17 cellular contexts compared by ENCODE assay signal in the genomic region with DNA sequence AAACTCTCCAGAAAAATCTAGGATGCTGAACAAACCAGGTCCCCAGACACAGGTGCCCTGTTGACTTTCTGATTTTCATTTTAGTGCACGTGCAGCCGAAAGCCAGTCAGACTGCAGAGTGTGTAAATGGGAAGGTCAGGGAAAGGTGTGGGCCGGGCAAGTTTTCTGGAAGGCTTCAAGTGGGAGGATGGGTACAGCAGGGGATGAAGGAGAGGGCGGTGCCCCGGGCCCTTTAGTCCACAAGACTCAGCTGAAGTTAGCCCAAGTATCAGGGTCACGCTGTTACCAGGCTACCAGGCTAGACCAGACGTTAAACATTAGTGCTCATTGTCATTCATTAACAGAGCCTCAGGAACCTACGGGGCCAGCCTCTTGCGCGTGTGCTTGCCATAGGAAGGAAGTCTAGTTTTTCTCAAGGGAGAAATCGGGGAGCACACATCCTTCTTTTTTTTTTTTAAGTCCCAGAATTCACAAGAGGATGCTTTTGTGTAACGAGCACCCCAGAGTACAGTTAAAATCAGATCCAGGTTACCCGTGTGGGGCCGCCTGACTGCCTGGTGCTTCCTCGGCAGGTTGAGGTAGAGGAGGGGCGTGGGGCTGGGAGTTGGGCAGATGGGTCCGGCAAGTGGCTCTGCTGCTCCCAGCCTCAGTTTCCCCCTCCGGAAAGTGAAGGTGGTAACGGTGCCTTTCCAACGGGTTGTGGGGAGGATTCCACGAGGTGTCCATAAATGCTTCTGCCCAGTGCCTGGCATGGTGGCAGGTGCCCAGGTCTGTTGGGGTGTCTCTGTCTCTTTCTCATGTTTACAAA. TPM values are rescaled to one million over a fixed set of nuclear protein-coding genes. Genes with fewer than 3 reads are reported as not detected.
DNase-seq lines count a peak whose midpoint lies in the region; ATAC-seq and TF ChIP-seq lines count a peak whose summit lies in the region.
"Had no signal": no experiment of that assay in that cellular context is flagged by ENCODE, and none has a peak within 500 bp of the region (broad histone marks: within the 10 kb centered on the region; RNA-seq: fewer than 3 reads in every experiment).

No MANE protein-coding gene starts in this region.

- H3K27ac ChIP-seq in mucosa of rectum (ENCODE audit: low read depth in 2 of 2, low read length in 2 of 2) (peak overlapping the region; percentile 58 to 59), OCI-LY7 (ENCODE audit: low read depth, low read length, poor library complexity, severe bottlenecking) (no peak overlapping the region)
- H3K27ac ChIP-seq: parathyroid adenoma had no signal

- in situ Hi-C loops in ACHN (cut with HindIII; ENCODE audit: low pct_ligation_motif_present, low pct_unique_long_range_greater_than_20kb, low sequenced_read_pairs): no loop called here

- TF ChIP-seq CTCF in epithelial cell of proximal tubule (conservative IDR thresholded peaks at IDR 0.05; ENCODE audit: low read depth, low read length): no peak
- TF ChIP-seq CTCF in OCI-LY7 (conservative IDR thresholded peaks at IDR 0.05; ENCODE audit: low read length): no peak

- H3K4me3 Mint-ChIP-seq in immature natural killer cell: no peak overlapping the region
- H3K4me3 Mint-ChIP-seq: CD8-positive, alpha-beta memory T cell had no signal

- H4K20me1 ChIP-seq in OCI-LY7 (ENCODE audit: insufficient read depth, low read length): no peaks in the 10 kb centered on the region

- no peak overlapping the region for H2AFZ ChIP-seq in OCI-LY7 (ENCODE audit: low read length)
- H2AFZ ChIP-seq: parathyroid adenoma had no signal

- no peaks in the 10 kb centered on the region for H3K27me3 Mint-ChIP-seq in immature natural killer cell (ENCODE audit: low read depth in 3 of 3)
- H3K27me3 Mint-ChIP-seq: CD8-positive, alpha-beta memory T cell had no signal

- H3K27ac Mint-ChIP-seq in immature natural killer cell: no peak overlapping the region
- H3K27ac Mint-ChIP-seq: CD8-positive, alpha-beta memory T cell had no signal

- no peaks in the 10 kb centered on the region for H3K27me3 ChIP-seq in mucosa of rectum (ENCODE audit: control insufficient read depth in 2 of 2, insufficient read depth in 2 of 2, low read length in 2 of 2)
- H3K27me3 ChIP-seq: MG63 had no signal

- H3K9me2 ChIP-seq in OCI-LY7 (ENCODE audit: insufficient read depth, low read length): no peaks in the 10 kb centered on the region

- no peaks in the 10 kb centered on the region for H3K4me1 Mint-ChIP-seq in immature natural killer cell
- H3K4me1 Mint-ChIP-seq: CD8-positive, alpha-beta memory T cell had no signal

- H3K36me3 ChIP-seq in mucosa of rectum (ENCODE audit: control insufficient read depth in 2 of 2, insufficient read depth in 2 of 2, low read length in 2 of 2) (peaks cover under 1 to 7% of the 10 kb centered on the region in 2 donors), OCI-LY7 (ENCODE audit: insufficient read depth, low read length) (peaks cover 94% of the 10 kb centered on the region)
- H3K36me3 ChIP-seq: MG63 had no signal

- DNase-seq in ACHN (peak; percentile 99), epithelial cell of proximal tubule (ENCODE audit: low read depth) (peak; percentile 76), NCI-H1930 (lab: John Stamatoyannopoulos, UW) (no peak), OCI-LY7 (ENCODE audit: low spot score) (no peak), immature natural killer cell (no peak), NCI-H69 (lab: John Stamatoyannopoulos, UW) (no peak)
- DNase-seq: activated CD4-positive, CD25-positive, alpha-beta regulatory T cell; activated CD8-positive, alpha-beta memory T cell treated with anti-CD3 and anti-CD28 coated beads, Interleukin-2, amount 50 U/mL, for 4 hours; activated naive CD4-positive, alpha-beta T cell treated with anti-CD3 and anti-CD28 coated beads, Interleukin-2, amount 50 U/mL, for 16 hours; CD8-positive, alpha-beta memory T cell; mesendoderm; MG63; NCI-H2081 treated with DMSO at 0.1 percent for 48 hours; NCI-H526 treated with DMSO at 0.1 percent for 48 hours had no signal

- H3K9me3 ChIP-seq in mucosa of rectum (ENCODE audit: control insufficient read depth in 2 of 2, low read length in 2 of 2) (no peaks in the 10 kb centered on the region), OCI-LY7 (ENCODE audit: low read length) (no peaks in the 10 kb centered on the region)
- H3K9me3 ChIP-seq: MG63 had no signal

- H3K36me3 Mint-ChIP-seq in immature natural killer cell: no peaks in the 10 kb centered on the region

- peak; percentile 65 for ATAC-seq in HG03135 (IDR thresholded peaks at IDR 0.05; ENCODE audit: unreplicated experiment)

- H3K4me1 ChIP-seq in mucosa of rectum (ENCODE audit: control insufficient read depth in 2 of 2, insufficient read depth in 2 of 2, low read length in 2 of 2) (peaks cover 4 to 11% of the 10 kb centered on the region in 2 donors), OCI-LY7 (ENCODE audit: insufficient read depth, low read length, poor library complexity, severe bottlenecking) (no peaks in the 10 kb centered on the region)
- H3K4me1 ChIP-seq: parathyroid adenoma had no signal

- intact Hi-C loops in OCI-LY7 (cut with micrococcal nuclease; ENCODE audit: unreplicated experiment): no loop called here

- H3K4me3 ChIP-seq in epithelial cell of proximal tubule (ENCODE audit: low read depth, low read length): no peak overlapping the region
- H3K4me3 ChIP-seq in mucosa of rectum (ENCODE audit: low read length in 2 of 2): peak overlapping the region in 1 of 2 donors; percentile 29
- H3K4me3 ChIP-seq in OCI-LY7 (ENCODE audit: low read depth, low read length, poor library complexity, severe bottlenecking): no peak overlapping the region
- H3K4me3 ChIP-seq: MG63 had no signal

- H3K9ac ChIP-seq in mucosa of rectum (ENCODE audit: low read depth in 1 of 2, low read length in 2 of 2): peak overlapping the region in 1 of 2 donors; percentile 45
- H3K9ac ChIP-seq: parathyroid adenoma had no signal

- H3K9me3 Mint-ChIP-seq in immature natural killer cell: no peaks in the 10 kb centered on the region
- H3K9me3 Mint-ChIP-seq: CD8-positive, alpha-beta memory T cell had no signal

- H3K4me2 ChIP-seq in OCI-LY7 (ENCODE audit: low read length): no peak overlapping the region

- peaks cover 12% of the 10 kb centered on the region for H3K79me2 ChIP-seq in OCI-LY7 (ENCODE audit: insufficient read depth, low read depth, low read length)

- POLR2A ChIA-PET in OCI-LY7 (lab: Charles Lee): no interaction called here

- CTCF ChIA-PET in OCI-LY7 (lab: Charles Lee; ENCODE audit: unreplicated experiment): no interaction called here

- BruUV-seq in OCI-LY7 (replicated peaks; lab: Mats Ljungman, UMichigan): no TSS peak

RNA-seq across cellular contexts. Expression of a gene that starts 19.1 kb away (rescaled TPM):
- total RNA-seq in epithelial cell of proximal tubule (12.4 and 15.3 TPM in 2 replicates), OCI-LY7 (2022) (84.7 and 100 TPM in 2 replicates)
- total RNA-seq in OCI-LY7 (2014; rRNA removed; shearing (Covaris generic)): 66.2 and 76.2 TPM in 2 replicates
- polyA plus RNA-seq in immature natural killer cell: 1 to 10 TPM in 1 of 3 donors, under 1 TPM in 2; 0.27 to 1.5 (median 0.48) TPM

RNA-seq across cellular contexts. Expression of a gene that starts 37.8 kb away (rescaled TPM):
- total RNA-seq in epithelial cell of proximal tubule: 17.5 and 18.5 TPM in 2 replicates
- 18.6 and 27.5 TPM in 2 replicates for total RNA-seq in OCI-LY7 (2014; rRNA removed; shearing (Covaris generic))
- total RNA-seq in OCI-LY7 (2022): 44.7 and 59.9 TPM in 2 replicates
- 10 to 100 TPM in 1 of 3 donors, 1 to 10 TPM in 2; 3.5 to 10.6 (median 4.7) TPM for polyA plus RNA-seq in immature natural killer cell

Comparison
In these comparisons a context has a peak if more than half of its experiments do, and no peak if none do; other contexts are left out.
1. DNase-seq: peak in ACHN (single experiment) and epithelial cell of proximal tubule (single experiment); none in NCI-H1930 (0 of 2), OCI-LY7 (single experiment), immature natural killer cell (0 of 3) and NCI-H69 (single experiment).